12 cellular contexts compared by ENCODE assay signal in the genomic region with DNA sequence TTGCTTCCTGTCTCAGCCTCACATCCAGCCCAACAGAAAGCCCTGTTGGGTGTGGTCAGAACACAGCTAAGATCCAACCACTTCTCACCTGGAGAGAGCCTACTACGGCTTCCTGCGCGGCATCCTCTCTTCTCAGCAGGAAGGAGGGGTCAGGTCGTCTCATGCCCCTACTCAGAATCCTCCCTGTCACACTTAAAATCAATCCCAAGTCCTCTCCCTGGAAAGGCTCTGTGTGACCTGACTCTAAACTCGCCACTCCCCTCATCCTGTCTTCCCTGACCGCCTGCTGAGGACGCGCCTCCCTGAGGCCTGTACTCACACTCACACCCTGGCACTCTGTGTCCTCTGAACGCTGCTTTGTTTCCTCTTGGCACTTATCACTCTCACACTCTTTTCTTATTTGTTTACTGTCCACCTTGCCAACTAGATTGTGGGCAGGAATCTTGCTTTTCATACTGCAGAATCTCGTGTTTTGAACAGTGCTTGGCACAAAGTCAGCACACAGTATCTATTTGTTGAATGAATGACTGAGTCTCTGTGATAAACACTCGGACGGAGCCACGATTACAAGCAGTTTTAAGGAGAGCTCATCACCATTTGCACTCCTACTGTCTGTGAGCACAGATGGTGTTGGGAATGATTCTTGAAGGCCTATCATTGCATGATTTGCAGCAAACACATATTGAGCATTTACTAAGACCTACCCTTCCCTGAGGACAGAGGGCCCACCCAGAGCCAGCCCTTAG. TPM values are rescaled to one million over a fixed set of nuclear protein-coding genes. Genes with fewer than 3 reads are reported as not detected.
DNase-seq lines count a peak whose midpoint lies in the region; ATAC-seq and TF ChIP-seq lines count a peak whose summit lies in the region.
"Had no signal": no experiment of that assay in that cellular context is flagged by ENCODE, and none has a peak within 500 bp of the region (broad histone marks: within the 10 kb centered on the region; RNA-seq: fewer than 3 reads in every experiment).

No MANE protein-coding gene starts in this region.

- DNase-seq in NCI-H510A treated with DMSO at 0.1 percent for 48 hours (lab: John Stamatoyannopoulos, UW) (peak; percentile 67), NCI-H510A (lab: John Stamatoyannopoulos, UW) (no peak), T-helper 17 cell (no peak), heart left ventricle (peak in 1 of 5 donors; percentile 43), progenitor cell of endocrine pancreas (ENCODE audit: low spot score, unreplicated experiment) (no peak), NCI-H345 treated with DMSO at 0.1 percent for 48 hours (lab: John Stamatoyannopoulos, UW; ENCODE audit: unreplicated experiment) (no peak), glomerular visceral epithelial cell (ENCODE audit: extremely low spot score) (no peak)
- DNase-seq: activated CD8-positive, alpha-beta memory T cell treated with anti-CD3 and anti-CD28 coated beads, Interleukin-2, amount 50 U/mL, for 48 hours; NCI-H1048; SIG-M5 had no signal

- H3K4me1 ChIP-seq in heart left ventricle, result peaks cover 0 to 10% (median 2%) of the 10 kb centered on the region in 12 donors

- H3K27me3 Mint-ChIP-seq in T-helper 17 cell (no peaks in the 10 kb centered on the region), progenitor cell of endocrine pancreas (no peaks in the 10 kb centered on the region)

- H3K36me3 Mint-ChIP-seq in T-helper 17 cell (ENCODE audit: low read depth), result peaks cover 12% of the 10 kb centered on the region
- H3K36me3 Mint-ChIP-seq in progenitor cell of endocrine pancreas (ENCODE audit: insufficient read depth), result no peaks in the 10 kb centered on the region

- H3K27ac Mint-ChIP-seq in T-helper 17 cell (peak overlapping the region; percentile 75), progenitor cell of endocrine pancreas (peak overlapping the region; percentile 46)

- H3K27ac ChIP-seq in heart left ventricle, result peak overlapping the region in 1 of 12 donors; percentile 10

- no peak for ATAC-seq in T-helper 17 cell
- ATAC-seq in heart left ventricle, result peak; percentile 82 to 95 (median 83)
- no peak for ATAC-seq in HG02798 (IDR thresholded peaks at IDR 0.05; ENCODE audit: poor library complexity, unreplicated experiment)

- no peaks in the 10 kb centered on the region for H3K27me3 ChIP-seq in heart left ventricle

- H3K4me3 Mint-ChIP-seq in T-helper 17 cell (peak overlapping the region; percentile 71), progenitor cell of endocrine pancreas (ENCODE audit: low read depth) (no peak overlapping the region)

- H3K9me3 ChIP-seq in T-helper 17 cell (ENCODE audit: control insufficient read depth, low read length, poor library complexity, severe bottlenecking) (no peaks in the 10 kb centered on the region), heart left ventricle (no peaks in the 10 kb centered on the region)

- no peak for TF ChIP-seq POLR2A in heart left ventricle (IDR thresholded peaks at IDR 0.05)

- no peaks in the 10 kb centered on the region for H3K36me3 ChIP-seq in heart left ventricle

- no peak overlapping the region for H3K4me3 ChIP-seq in heart left ventricle
- H3K4me3 ChIP-seq: skin epidermis had no signal

- no peaks in the 10 kb centered on the region for H3K9me3 Mint-ChIP-seq in progenitor cell of endocrine pancreas (ENCODE audit: low read depth)

- 30 to 49% (median 38%) methylated on average over 13 of the region's 13 CpGs for WGBS in heart left ventricle, 4 donors

- H3K4me1 Mint-ChIP-seq in T-helper 17 cell (peaks cover 22% of the 10 kb centered on the region), progenitor cell of endocrine pancreas (ENCODE audit: low read depth) (peaks cover 4% of the 10 kb centered on the region)

- TF ChIP-seq CTCF in heart left ventricle (IDR thresholded peaks at IDR 0.05) (no peak), progenitor cell of endocrine pancreas (IDR thresholded peaks at IDR 0.05; ENCODE audit: unreplicated experiment) (no peak)

- intact Hi-C loops in heart left ventricle (cut with DNase I), result loop anchor here in 1 of 10 donors (10.0 kb wide), 1 partner anchor 61 kb away; no protein-coding TSS in a partner anchor

RNA-seq across cellular contexts. Expression of a gene that starts 18.7 kb away (rescaled TPM):
- total RNA-seq in T-helper 17 cell, result 10 to 100 TPM; 66.3 to 71.0 TPM
- total RNA-seq in heart left ventricle, result 10 to 100 TPM; 35.5 to 87.7 (median 63.1) TPM
- polyA plus RNA-seq in heart left ventricle, result 100 to 1,000 TPM in 1 of 2 donors, 10 to 100 TPM in 1; 58.1 to 101 TPM
- 58.8 and 59.6 TPM in 2 replicates for total RNA-seq in progenitor cell of endocrine pancreas

RNA-seq across cellular contexts. Expression of a gene that starts 21.8 kb away (rescaled TPM):
- total RNA-seq in T-helper 17 cell (10 to 100 TPM; 31.4 to 46.8 TPM), heart left ventricle (1 to 10 TPM in 2 of 9 donors, under 1 TPM in 7; 0.14 to 3.0 (median 0.38) TPM), progenitor cell of endocrine pancreas (0.62 and 0.77 TPM in 2 replicates)
- under 1 TPM; 0.14 to 0.30 TPM for polyA plus RNA-seq in heart left ventricle

RNA-seq across cellular contexts. Expression of a gene that starts 50.8 kb away (rescaled TPM):
- 10 to 100 TPM; 32.8 to 38.5 TPM for total RNA-seq in T-helper 17 cell
- total RNA-seq in heart left ventricle, result 10 to 100 TPM in 3 of 9 donors, 1 to 10 TPM in 6; 4.5 to 14.9 (median 8.2) TPM
- polyA plus RNA-seq in heart left ventricle, result 1 to 10 TPM; 2.1 to 5.4 TPM
- 121 and 140 TPM in 2 replicates for total RNA-seq in progenitor cell of endocrine pancreas

Comparison
In these comparisons a context has a peak if more than half of its experiments do, and no peak if none do; other contexts are left out.
1. ATAC-seq: peak in heart left ventricle (4 of 4); none in T-helper 17 cell (single experiment) and HG02798 (single experiment).
2. RNA of a gene that starts 21.8 kb away (total RNA-seq): 31.4 to 46.8 TPM in T-helper 17 cell; 0.62 to 0.77 TPM in progenitor cell of endocrine pancreas and 0.14 to 3.0 TPM in heart left ventricle; every median in the first group is over 4 times any median in the second.